17 cellular contexts compared by ENCODE assay signal in the genomic region with DNA sequence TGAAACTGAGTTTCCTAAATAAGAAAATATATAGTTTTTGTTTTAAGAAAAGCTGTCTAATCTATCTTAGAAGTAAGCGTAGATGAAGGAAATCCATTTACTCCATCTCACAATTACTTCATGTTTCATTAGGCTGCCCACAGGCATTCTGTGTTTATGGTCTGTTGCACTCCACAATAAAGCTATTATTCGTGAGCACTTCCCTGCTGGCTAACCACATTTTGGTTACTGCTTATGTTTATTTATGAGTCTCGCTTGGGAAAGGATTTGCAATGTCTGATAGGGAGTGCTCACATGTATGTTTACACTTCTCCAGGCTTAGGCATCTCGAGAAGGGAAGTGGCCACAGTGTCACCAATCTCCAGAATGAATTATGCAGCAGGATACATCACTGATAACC.
"Had no signal": no experiment of that assay in that cellular context is flagged by ENCODE, and none has a peak within 500 bp of the region (broad histone marks: within the 10 kb centered on the region; RNA-seq: fewer than 3 reads in every experiment).

No MANE protein-coding gene starts in this region.

- H3K4me3 ChIP-seq: gastroesophageal sphincter, thyroid gland had no signal

- H3K9me3 Mint-ChIP-seq: activated CD4-positive, alpha-beta memory T cell treated with anti-CD3 and anti-CD28 coated beads, Interleukin-2, amount 10 ng/mL, durations not matched to agents 7 days and 5 days; activated T-cell treated with anti-CD3 and anti-CD28 coated beads, Interleukin-2, amount 50 U/mL, for 24 hours; effector memory CD8-positive, alpha-beta T cell; mesothelial cell of epicardium; neural crest cell; stimulated activated effector memory CD8-positive, alpha-beta T cell treated with anti-CD3 and anti-CD28 coated beads, Interleukin-12 subunit alpha, Interleukin-12 subunit beta, amount 100 ng/mL, for 72 hours; WTC11 had no signal

- ATAC-seq: effector memory CD8-positive, alpha-beta T cell; gastroesophageal sphincter; stimulated activated effector memory CD8-positive, alpha-beta T cell treated with anti-CD3 and anti-CD28 coated beads, Interleukin-12 subunit alpha, Interleukin-12 subunit beta, amount 100 ng/mL, for 72 hours; WTC11 had no signal

- H3K27ac ChIP-seq: gastroesophageal sphincter, thyroid gland had no signal

- H3K27me3 Mint-ChIP-seq: activated CD4-positive, alpha-beta memory T cell treated with anti-CD3 and anti-CD28 coated beads, Interleukin-2, amount 10 ng/mL, durations not matched to agents 7 days and 5 days; activated T-cell treated with anti-CD3 and anti-CD28 coated beads, Interleukin-2, amount 50 U/mL, for 24 hours; effector memory CD8-positive, alpha-beta T cell had no signal

- FAIRE-seq: astrocyte, kidney had no signal

- H3K4me3 Mint-ChIP-seq: activated CD4-positive, alpha-beta memory T cell treated with anti-CD3 and anti-CD28 coated beads, Interleukin-2, amount 10 ng/mL, durations not matched to agents 7 days and 5 days; activated T-cell treated with anti-CD3 and anti-CD28 coated beads, Interleukin-2, amount 50 U/mL, for 24 hours; effector memory CD8-positive, alpha-beta T cell; mesothelial cell of epicardium; neural crest cell; stimulated activated effector memory CD8-positive, alpha-beta T cell treated with anti-CD3 and anti-CD28 coated beads, Interleukin-12 subunit alpha, Interleukin-12 subunit beta, amount 100 ng/mL, for 72 hours; WTC11 had no signal

- H3K27ac Mint-ChIP-seq: activated CD4-positive, alpha-beta memory T cell treated with anti-CD3 and anti-CD28 coated beads, Interleukin-2, amount 10 ng/mL, durations not matched to agents 7 days and 5 days; activated T-cell treated with anti-CD3 and anti-CD28 coated beads, Interleukin-2, amount 50 U/mL, for 24 hours; effector memory CD8-positive, alpha-beta T cell; mesothelial cell of epicardium; stimulated activated effector memory CD8-positive, alpha-beta T cell treated with anti-CD3 and anti-CD28 coated beads, Interleukin-12 subunit alpha, Interleukin-12 subunit beta, amount 100 ng/mL, for 72 hours; WTC11 had no signal

- H3K9me3 ChIP-seq: gastroesophageal sphincter, thyroid gland had no signal

- DNase-seq: activated CD4-positive, alpha-beta memory T cell treated with anti-CD3 and anti-CD28 coated beads, Interleukin-2, amount 10 ng/mL, durations not matched to agents 7 days and 5 days; activated CD4-positive, alpha-beta T cell treated with anti-CD3 and anti-CD28 coated beads for 4 hours; activated effector memory CD4-positive, alpha-beta T cell treated with Interleukin-2 at 50 U/mL for 16 hours; activated naive CD4-positive, alpha-beta T cell treated with anti-CD3 and anti-CD28 coated beads, Interleukin-2, amount 50 U/mL, for 16 hours; activated T-cell treated with anti-CD3 and anti-CD28 coated beads, Interleukin-2, amount 50 U/mL, for 24 hours; dermis blood vessel endothelial cell; effector memory CD8-positive, alpha-beta T cell; kidney; stimulated activated CD4-positive, alpha-beta T cell treated with anti-CD3 and anti-CD28 coated beads, Interleukin-2, amount 100 ng/mL, for 24 hours; T-helper 1 cell; thyroid gland had no signal

- H3K36me3 Mint-ChIP-seq: mesothelial cell of epicardium; stimulated activated effector memory CD8-positive, alpha-beta T cell treated with anti-CD3 and anti-CD28 coated beads, Interleukin-12 subunit alpha, Interleukin-12 subunit beta, amount 100 ng/mL, for 72 hours; WTC11 had no signal

- H3K36me3 ChIP-seq: gastroesophageal sphincter, thyroid gland had no signal

- H3K4me1 ChIP-seq: gastroesophageal sphincter, thyroid gland had no signal

- H3K4me1 Mint-ChIP-seq: activated CD4-positive, alpha-beta memory T cell treated with anti-CD3 and anti-CD28 coated beads, Interleukin-2, amount 10 ng/mL, durations not matched to agents 7 days and 5 days; mesothelial cell of epicardium; neural crest cell had no signal

- H3K27me3 ChIP-seq: gastroesophageal sphincter, thyroid gland had no signal
